8 cellular contexts compared by ENCODE assay signal in genomic region chr15:31871159-31871886, GRCh38. TPM values are rescaled to one million over a fixed set of nuclear protein-coding genes. Genes with fewer than 3 reads are reported as not detected.
DNase-seq lines count a peak whose midpoint lies in the region; ATAC-seq, FAIRE-seq and TF ChIP-seq lines count a peak whose summit lies in the region.

No MANE protein-coding gene starts in this region.

- TF ChIP-seq CTCF in HL-60 (IDR thresholded peaks at IDR 0.05; ENCODE audit: insufficient read depth, low read length) (no peak), astrocyte (IDR thresholded peaks at IDR 0.05; ENCODE audit: insufficient read depth, low read depth, low read length) (no peak), left lung (IDR thresholded peaks at IDR 0.05) (no peak), thyroid gland (IDR thresholded peaks at IDR 0.05) (peak in 2 of 6 experiments; percentile 4 to 7)

- H3K27me3 ChIP-seq in HL-60 (ENCODE audit: insufficient read depth, poor library complexity, severe bottlenecking) = peaks cover 8% of the 10 kb centered on the region
- peaks cover 3% of the 10 kb centered on the region for H3K27me3 ChIP-seq in astrocyte (ENCODE audit: insufficient read depth, low read length)
- peaks cover 0 to 15% of the 10 kb centered on the region in 2 donors for H3K27me3 ChIP-seq in left lung
- no peaks in the 10 kb centered on the region for H3K27me3 ChIP-seq in thyroid gland

- no peaks in the 10 kb centered on the region for H3K79me2 ChIP-seq in astrocyte (ENCODE audit: insufficient read depth, low read length)

- intact Hi-C loops in left lung (cut with DNase I) (no loop called here), thyroid gland (cut with DNase I) (no loop called here)

- peak overlapping the region; percentile 99 for H2AFZ ChIP-seq in astrocyte (ENCODE audit: low read depth, low read length)

- 58 to 59% methylated on average over 14 of the region's 14 CpGs for WGBS in thyroid gland, 2 donors

- peak overlapping the region; percentile 73 for H3K9ac ChIP-seq in astrocyte (ENCODE audit: low read length)

- H3K27ac ChIP-seq in HL-60 (replicated peaks) = no peak overlapping the region; the same call in 1 of the 2 replicates
- peak overlapping the region; percentile 31 for H3K27ac ChIP-seq in astrocyte (ENCODE audit: low read depth, low read length)
- H3K27ac ChIP-seq in left lung = peak overlapping the region; percentile 56 to 66
- H3K27ac ChIP-seq in thyroid gland = peak overlapping the region; percentile 56 to 69 (median 58)

- peak overlapping the region; percentile 22 for H3K27ac Mint-ChIP-seq in astrocyte (ENCODE audit: unreplicated experiment)

- H3K9me3 Mint-ChIP-seq in astrocyte (ENCODE audit: unreplicated experiment) = no peaks in the 10 kb centered on the region

- TF ChIP-seq POLR2A in thyroid gland (IDR thresholded peaks at IDR 0.05) (no peak), GM18505 (IDR thresholded peaks at IDR 0.05; ENCODE audit: borderline replicate concordance, extremely low read depth, insufficient read depth, insufficient read length) (no peak), GM12892 (IDR thresholded peaks at IDR 0.05; ENCODE audit: low read depth, low read length) (no peak)

- H3K4me3 Mint-ChIP-seq in astrocyte (ENCODE audit: unreplicated experiment) = peak overlapping the region; percentile 90

- DNase-seq in CD1c-positive myeloid dendritic cell (ENCODE audit: extremely low spot score) (peak; percentile 51), HL-60 (ENCODE audit: low read depth in 1 of 2, low spot score in 1 of 2) (peak; percentile 21 to 70), astrocyte (ENCODE audit: low read depth) (no peak), left lung (no peak), thyroid gland (no peak), GM12892 (ENCODE audit: insufficient read length) (no peak)

- H3K36me3 ChIP-seq in astrocyte (ENCODE audit: insufficient read depth, low read length) (no peaks in the 10 kb centered on the region), left lung (no peaks in the 10 kb centered on the region), thyroid gland (no peaks in the 10 kb centered on the region)

- H3K4me1 ChIP-seq in astrocyte (ENCODE audit: insufficient read depth, low read length) (peaks cover 4% of the 10 kb centered on the region), left lung (peaks cover 0 to 11% of the 10 kb centered on the region in 2 donors), thyroid gland (peaks cover 0 to 13% of the 10 kb centered on the region in 2 donors)

- peak; percentile 19 for ATAC-seq in left lung
- ATAC-seq in GM18505 (IDR thresholded peaks at IDR 0.05; ENCODE audit: unreplicated experiment) = no peak
- no peak for ATAC-seq in GM19397 (IDR thresholded peaks at IDR 0.05; ENCODE audit: unreplicated experiment)

- peak overlapping the region; percentile 98 for H3K4me2 ChIP-seq in astrocyte (ENCODE audit: low read length)

- peaks cover 6% of the 10 kb centered on the region for H3K27me3 Mint-ChIP-seq in astrocyte (ENCODE audit: low read depth, unreplicated experiment)

- H4K20me1 ChIP-seq in astrocyte (ENCODE audit: insufficient read depth, low read length) = no peaks in the 10 kb centered on the region

- H3K36me3 Mint-ChIP-seq in astrocyte (ENCODE audit: low read depth, unreplicated experiment) = no peaks in the 10 kb centered on the region

- FAIRE-seq in astrocyte (lab: Jason Lieb, UNC) (no peak), GM12892 (lab: Jason Lieb, UNC) (no peak)

- H3K9me3 ChIP-seq in astrocyte (ENCODE audit: insufficient read depth, low read depth, low read length) = no peaks in the 10 kb centered on the region
- H3K9me3 ChIP-seq in left lung = no peaks in the 10 kb centered on the region
- no peaks in the 10 kb centered on the region for H3K9me3 ChIP-seq in thyroid gland

- H3K4me1 Mint-ChIP-seq in astrocyte (ENCODE audit: low read depth, unreplicated experiment) = peaks cover 2% of the 10 kb centered on the region

- H3K4me3 ChIP-seq in HL-60 (replicated peaks; ENCODE audit: insufficient read depth, low read length) (peak overlapping the region; percentile 82), astrocyte (ENCODE audit: insufficient read depth, low read depth, low read length) (peak overlapping the region; percentile 80), left lung (peak overlapping the region; percentile 53 to 59), thyroid gland (replicated peaks in 1 of 3) (peak overlapping the region in 2 of 3 donors; percentile 23 to 37)

RNA-seq across cellular contexts. Expression of gene OTUD7A, which starts 0.8 kb away (rescaled TPM):
- total RNA-seq in astrocyte (0.98 and 1.3 TPM in 2 replicates), left lung (1 to 10 TPM in 1 of 2 donors, under 1 TPM in 1; 0.99 to 2.7 TPM), thyroid gland (10 to 100 TPM in 2 of 4 donors, 1 to 10 TPM in 2; 6.8 to 17.5 (median 9.4) TPM)
- polyA plus RNA-seq in GM12892 (2012; ENCODE audit: missing spikeins) = 0.40 TPM

Comparison
In these comparisons a context has a peak if more than half of its experiments do, and no peak if none do; other contexts are left out.
1. DNase-seq: peak in CD1c-positive myeloid dendritic cell (single experiment) and HL-60 (2 of 2); none in astrocyte (single experiment), left lung (0 of 2), thyroid gland (0 of 2) and GM12892 (single experiment).
2. H3K4me3 ChIP-seq: peak in every context shown above with its lines; median percentile 82 in HL-60; 80 in astrocyte; 56 in left lung; 30 in thyroid gland.